ENCODE assay signal across 1 cellular context in the genomic region with DNA sequence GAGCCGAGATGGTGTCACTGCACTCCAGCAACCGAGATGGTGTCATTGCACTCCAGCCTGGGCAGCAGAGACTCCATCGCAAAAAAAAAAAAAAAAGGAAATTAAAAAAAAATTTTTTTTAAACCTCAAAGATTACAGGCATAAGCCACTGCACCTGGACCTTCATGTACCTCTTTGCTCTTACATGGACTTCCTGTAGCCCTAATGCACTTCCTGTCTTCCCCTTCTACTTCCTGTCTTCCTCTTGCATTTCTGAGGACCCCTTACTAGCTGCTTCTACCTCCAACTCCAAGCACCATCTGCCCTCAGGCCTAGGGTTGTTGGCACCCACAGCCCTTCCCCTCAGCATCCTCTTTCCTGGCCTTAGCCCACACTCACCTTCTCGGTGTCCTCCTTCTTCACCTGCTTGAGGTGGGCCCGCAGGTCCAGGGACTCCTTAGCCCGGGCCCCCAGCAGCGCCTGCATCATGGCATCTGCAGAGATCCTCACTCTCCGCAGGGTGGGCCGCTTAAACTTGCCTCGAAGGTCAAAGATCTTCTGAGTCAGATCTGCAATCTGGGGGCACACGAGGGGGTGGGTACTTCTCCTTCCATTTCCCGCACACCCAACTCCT.
A peak's percentile ranks its signal among the peaks of the same experiment; 100 is the strongest.
TF ChIP-seq lines count a peak whose summit lies in the region.

No MANE protein-coding gene starts in this region.

TF ChIP-seq in HEK293, 187 proteins besides CTCF, POLR2A, EP300 and RAD21 (continued from another document):
- TF ChIP-seq, protein P1, sequence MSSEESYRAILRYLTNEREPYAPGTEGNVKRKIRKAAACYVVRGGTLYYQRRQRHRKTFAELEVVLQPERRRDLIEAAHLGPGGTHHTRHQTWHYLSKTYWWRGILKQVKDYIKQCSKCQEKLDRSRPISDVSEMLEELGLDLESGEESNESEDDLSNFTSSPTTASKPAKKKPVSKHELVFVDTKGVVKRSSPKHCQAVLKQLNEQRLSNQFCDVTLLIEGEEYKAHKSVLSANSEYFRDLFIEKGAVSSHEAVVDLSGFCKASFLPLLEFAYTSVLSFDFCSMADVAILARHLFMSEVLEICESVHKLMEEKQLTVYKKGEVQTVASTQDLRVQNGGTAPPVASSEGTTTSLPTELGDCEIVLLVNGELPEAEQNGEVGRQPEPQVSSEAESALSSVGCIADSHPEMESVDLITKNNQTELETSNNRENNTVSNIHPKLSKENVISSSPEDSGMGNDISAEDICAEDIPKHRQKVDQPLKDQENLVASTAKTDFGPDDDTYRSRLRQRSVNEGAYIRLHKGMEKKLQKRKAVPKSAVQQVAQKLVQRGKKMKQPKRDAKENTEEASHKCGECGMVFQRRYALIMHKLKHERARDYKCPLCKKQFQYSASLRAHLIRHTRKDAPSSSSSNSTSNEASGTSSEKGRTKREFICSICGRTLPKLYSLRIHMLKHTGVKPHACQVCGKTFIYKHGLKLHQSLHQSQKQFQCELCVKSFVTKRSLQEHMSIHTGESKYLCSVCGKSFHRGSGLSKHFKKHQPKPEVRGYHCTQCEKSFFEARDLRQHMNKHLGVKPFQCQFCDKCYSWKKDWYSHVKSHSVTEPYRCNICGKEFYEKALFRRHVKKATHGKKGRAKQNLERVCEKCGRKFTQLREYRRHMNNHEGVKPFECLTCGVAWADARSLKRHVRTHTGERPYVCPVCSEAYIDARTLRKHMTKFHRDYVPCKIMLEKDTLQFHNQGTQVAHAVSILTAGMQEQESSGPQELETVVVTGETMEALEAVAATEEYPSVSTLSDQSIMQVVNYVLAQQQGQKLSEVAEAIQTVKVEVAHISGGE (tag by site-specific recombination; conservative IDR thresholded peaks at IDR 0.05; ENCODE audit: low read depth), result peak; percentile 36
- TF ChIP-seq, protein P2, sequence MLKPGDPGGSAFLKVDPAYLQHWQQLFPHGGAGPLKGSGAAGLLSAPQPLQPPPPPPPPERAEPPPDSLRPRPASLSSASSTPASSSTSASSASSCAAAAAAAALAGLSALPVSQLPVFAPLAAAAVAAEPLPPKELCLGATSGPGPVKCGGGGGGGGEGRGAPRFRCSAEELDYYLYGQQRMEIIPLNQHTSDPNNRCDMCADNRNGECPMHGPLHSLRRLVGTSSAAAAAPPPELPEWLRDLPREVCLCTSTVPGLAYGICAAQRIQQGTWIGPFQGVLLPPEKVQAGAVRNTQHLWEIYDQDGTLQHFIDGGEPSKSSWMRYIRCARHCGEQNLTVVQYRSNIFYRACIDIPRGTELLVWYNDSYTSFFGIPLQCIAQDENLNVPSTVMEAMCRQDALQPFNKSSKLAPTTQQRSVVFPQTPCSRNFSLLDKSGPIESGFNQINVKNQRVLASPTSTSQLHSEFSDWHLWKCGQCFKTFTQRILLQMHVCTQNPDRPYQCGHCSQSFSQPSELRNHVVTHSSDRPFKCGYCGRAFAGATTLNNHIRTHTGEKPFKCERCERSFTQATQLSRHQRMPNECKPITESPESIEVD (tag by site-specific recombination; IDR thresholded peaks at IDR 0.05), result no peak
- TF ChIP-seq ZNF10 (tag by site-specific recombination; IDR thresholded peaks at IDR 0.05), result peak; percentile 81; the same call in 1 of the 2 replicates
- TF ChIP-seq ZNF501 (tag by site-specific recombination; IDR thresholded peaks at IDR 0.05), result no peak
